Comparison of ENCODE assay signal across 10 cellular contexts in genomic region chr9:120890415-120891254, GRCh38. TPM values are rescaled to one million over a fixed set of nuclear protein-coding genes. Genes with fewer than 3 reads are reported as not detected.
A peak's percentile ranks its signal among the peaks of the same experiment; 100 is the strongest.
DNase-seq lines count a peak whose midpoint lies in the region; FAIRE-seq and TF ChIP-seq lines count a peak whose summit lies in the region.
"Had no signal": no experiment of that assay in that cellular context is flagged by ENCODE, and none has a peak within 500 bp of the region (broad histone marks: within the 10 kb centered on the region; RNA-seq: fewer than 3 reads in every experiment).

No MANE protein-coding gene starts in this region.

- H3K27ac Mint-ChIP-seq in T-helper 1 cell treated with Interleukin-12 subunit alpha and Interleukin-12 subunit beta and Interleukin-4 antibody, amounts not matched to agents 30 μg/mL and 1 μg/mL, for 36 hours: peak overlapping the region; percentile 99

- no peaks in the 10 kb centered on the region for H3K27me3 ChIP-seq in tibial artery

- H3K27ac ChIP-seq in tibial artery: peak overlapping the region; percentile 23 to 48

- peaks cover 67% of the 10 kb centered on the region for H3K4me1 Mint-ChIP-seq in T-helper 1 cell treated with Interleukin-12 subunit alpha and Interleukin-12 subunit beta and Interleukin-4 antibody, amounts not matched to agents 30 μg/mL and 1 μg/mL, for 36 hours (ENCODE audit: low read depth)

- no peak overlapping the region for H3K4me3 ChIP-seq in fibroblast of the aortic adventitia (ENCODE audit: low read depth, low read length)
- H3K4me3 ChIP-seq in tibial artery: no peak overlapping the region

- intact Hi-C loops in tibial artery (cut with DNase I; ENCODE audit: low total_unique reads): no loop called here

- no peaks in the 10 kb centered on the region for H3K36me3 ChIP-seq in tibial artery

- H3K4me1 ChIP-seq in tibial artery: peaks cover 0 to 29% (median 17%) of the 10 kb centered on the region in 4 donors

- no peak for TF ChIP-seq CTCF in fibroblast of the aortic adventitia (IDR thresholded peaks at IDR 0.05; ENCODE audit: insufficient read depth, low read length)
- no peak for TF ChIP-seq CTCF in tibial artery (IDR thresholded peaks at IDR 0.05)

- peak overlapping the region; percentile 60 for H3K4me3 Mint-ChIP-seq in T-helper 1 cell treated with Interleukin-12 subunit alpha and Interleukin-12 subunit beta and Interleukin-4 antibody, amounts not matched to agents 30 μg/mL and 1 μg/mL, for 36 hours

- no peaks in the 10 kb centered on the region for H3K9me3 ChIP-seq in tibial artery

- FAIRE-seq in HTR-8/SVneo (lab: Jason Lieb, UNC): no peak

- H3K36me3 Mint-ChIP-seq in T-helper 1 cell treated with Interleukin-12 subunit alpha and Interleukin-12 subunit beta and Interleukin-4 antibody, amounts not matched to agents 30 μg/mL and 1 μg/mL, for 36 hours (ENCODE audit: low read depth): peaks cover 14% of the 10 kb centered on the region

- H3K9me3 Mint-ChIP-seq in T-helper 1 cell treated with Interleukin-12 subunit alpha and Interleukin-12 subunit beta and Interleukin-4 antibody, amounts not matched to agents 30 μg/mL and 1 μg/mL, for 36 hours: no peaks in the 10 kb centered on the region

- DNase-seq in activated gamma-delta T cell treated with Interleukin-2 at 50 U/mL for 16 hours (peak; percentile 36), activated gamma-delta T cell (lab: John Stamatoyannopoulos, UW) (no peak), fibroblast of the aortic adventitia (ENCODE audit: low read depth) (peak; percentile 23), tibial artery (peak in 1 of 2 donors; percentile 57), GM19240 (ENCODE audit: insufficient read length, low spot score) (no peak), RPMI8226 (no peak), HTR-8/SVneo (ENCODE audit: insufficient read length, low spot score) (no peak)
- DNase-seq: DMS 273 treated with DMSO at 0.1 percent for 48 hours, NCI-H526 treated with DMSO at 0.1 percent for 48 hours had no signal

- H3K27me3 Mint-ChIP-seq in T-helper 1 cell treated with Interleukin-12 subunit alpha and Interleukin-12 subunit beta and Interleukin-4 antibody, amounts not matched to agents 30 μg/mL and 1 μg/mL, for 36 hours (ENCODE audit: low read depth): no peaks in the 10 kb centered on the region

RNA-seq across cellular contexts. Expression of gene PHF19, which starts 13.6 kb away (rescaled TPM):
- 10.2 and 55.7 TPM in 2 replicates for total RNA-seq in fibroblast of the aortic adventitia (ENCODE audit: low replicate concordance)

RNA-seq across cellular contexts. Expression of gene TRAF1, which starts 36.0 kb away (rescaled TPM):
- total RNA-seq in fibroblast of the aortic adventitia (ENCODE audit: low replicate concordance): 1.8 and 8.5 TPM in 2 replicates

RNA-seq across cellular contexts. Expression of gene PSMD5, which starts 47.9 kb away (rescaled TPM):
- total RNA-seq in fibroblast of the aortic adventitia (ENCODE audit: low replicate concordance): 16.6 and 49.4 TPM in 2 replicates

Comparison
In these comparisons a context has a peak if more than half of its experiments do, and no peak if none do; other contexts are left out.
1. DNase-seq: peak in activated gamma-delta T cell treated with Interleukin-2 at 50 U/mL for 16 hours (single experiment) and fibroblast of the aortic adventitia (single experiment); none in activated gamma-delta T cell (single experiment), GM19240 (single experiment), RPMI8226 (single experiment) and HTR-8/SVneo (single experiment).